ENCODE assay signal across 8 cellular contexts in genomic region chr10:88934900-88935672, GRCh38. TPM values are rescaled to one million over a fixed set of nuclear protein-coding genes. Genes with fewer than 3 reads are reported as not detected.
DNase-seq lines count a peak whose midpoint lies in the region; ATAC-seq, FAIRE-seq and TF ChIP-seq lines count a peak whose summit lies in the region.

No MANE protein-coding gene starts in this region.

- no peaks in the 10 kb centered on the region for H3K27me3 ChIP-seq in left lung

- TF ChIP-seq CTCF in left lung (IDR thresholded peaks at IDR 0.05), result peak; percentile 73 to 83

- H3K4me1 ChIP-seq in left lung, result peaks cover 0 to 20% of the 10 kb centered on the region in 2 donors

- H3K27ac ChIP-seq in left lung, result peak overlapping the region; percentile 0 to 28

- no peaks in the 10 kb centered on the region for H3K9me3 ChIP-seq in left lung

- peaks cover 0 to 9% of the 10 kb centered on the region in 2 donors for H3K36me3 ChIP-seq in left lung

- ATAC-seq in HG02981 (IDR thresholded peaks at IDR 0.05; ENCODE audit: unreplicated experiment) (peak; percentile 42), left lung (peak; percentile 88), GM18861 (IDR thresholded peaks at IDR 0.05; ENCODE audit: unreplicated experiment) (no peak)

- DNase-seq in ELR (ENCODE audit: low read depth) (peak; percentile 84), NCI-H510A (lab: John Stamatoyannopoulos, UW) (peak; percentile 57), left lung (peak in 1 of 2 donors; percentile 61)
- DNase-seq in activated CD4-positive, alpha-beta T cell treated with anti-CD3 and anti-CD28 coated beads for 48 hours, result peak; percentile 79
- DNase-seq in stimulated activated CD4-positive, alpha-beta T cell treated with anti-CD3 and anti-CD28 coated beads, Interleukin-4, amount 100 ng/mL, for 1 hour, result peak; percentile 72

- no peak overlapping the region for H3K4me3 ChIP-seq in left lung

- peak; percentile 66 for FAIRE-seq in colon (lab: Jason Lieb, UNC)

- intact Hi-C loops in left lung (cut with DNase I), result loop anchor here in 1 of 2 donors (5.0 kb wide), 3 partner anchors 52 to 282 kb away; no protein-coding TSS in a partner anchor

RNA-seq across cellular contexts. Expression of gene ACTA2, which starts 17.5 kb away (rescaled TPM):
- total RNA-seq in left lung, result 100 to 1,000 TPM; 472 to 558 TPM

RNA-seq across cellular contexts. Expression of gene STAMBPL1, which starts 55.0 kb away (rescaled TPM):
- 10 to 100 TPM in 1 of 2 donors, 1 to 10 TPM in 1; 9.9 to 11.4 TPM for total RNA-seq in left lung

RNA-seq across cellular contexts. Expression of gene FAS, which starts 55.5 kb away (rescaled TPM):
- 10 to 100 TPM; 47.1 to 76.4 TPM for total RNA-seq in left lung
